Comparison of ENCODE assay signal across 14 cellular contexts in the genomic region with DNA sequence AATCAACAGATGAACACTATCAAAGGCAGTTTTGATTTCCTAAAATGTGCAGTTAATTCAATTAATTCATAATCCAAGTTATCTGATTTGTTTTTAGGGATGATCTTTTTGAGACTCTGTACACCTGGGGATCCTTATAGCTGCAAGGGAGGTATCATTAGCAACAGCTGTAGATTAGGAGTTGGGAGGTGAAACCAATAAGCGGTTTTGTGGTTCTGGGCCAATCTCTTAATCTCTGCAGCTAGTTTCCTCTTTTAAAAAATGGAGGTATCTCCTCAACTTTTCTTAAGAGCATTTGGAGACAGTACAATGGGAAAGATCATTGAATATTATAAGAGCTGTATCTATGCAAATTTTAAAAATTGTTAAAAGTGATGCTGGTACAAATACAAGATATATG.
DNase-seq lines count a peak whose midpoint lies in the region; ATAC-seq and TF ChIP-seq lines count a peak whose summit lies in the region.
"Had no signal": no experiment of that assay in that cellular context is flagged by ENCODE, and none has a peak within 500 bp of the region (broad histone marks: within the 10 kb centered on the region; RNA-seq: fewer than 3 reads in every experiment).

No MANE protein-coding gene starts in this region.

- H3K9ac ChIP-seq in OCI-LY3 (ENCODE audit: low read length): no peak overlapping the region

- H3K4me2 ChIP-seq in OCI-LY3 (ENCODE audit: low read length): peak overlapping the region; percentile 8

- intact Hi-C loops in tibial artery (cut with DNase I; ENCODE audit: low total_unique reads): no loop called here
- intact Hi-C loops in sciatic nerve (cut with DNase I): no loop called here

- H3K27me3 ChIP-seq in OCI-LY3 (ENCODE audit: low read depth, low read length) (peaks cover 59% of the 10 kb centered on the region), tibial artery (no peaks in the 10 kb centered on the region)

- no peak overlapping the region for H2AFZ ChIP-seq in OCI-LY3 (ENCODE audit: low read depth, low read length)

- H3K27ac ChIP-seq in OCI-LY3 (ENCODE audit: low read length) (no peak overlapping the region), tibial artery (no peak overlapping the region)

- H3K4me3 ChIP-seq in OCI-LY3 (ENCODE audit: low read length): no peak overlapping the region
- no peak overlapping the region for H3K4me3 ChIP-seq in tibial artery

- TF ChIP-seq CTCF in OCI-LY3 (IDR thresholded peaks at IDR 0.05; ENCODE audit: low read depth, low read length) (no peak), tibial artery (IDR thresholded peaks at IDR 0.05) (no peak)

- H3K36me3 ChIP-seq in OCI-LY3 (replicated peaks; ENCODE audit: low read depth, low read length) (no peaks in the 10 kb centered on the region), tibial artery (no peaks in the 10 kb centered on the region)

- H3K79me2 ChIP-seq in OCI-LY3 (ENCODE audit: low read length): no peaks in the 10 kb centered on the region

- H3K4me1 ChIP-seq in OCI-LY3 (ENCODE audit: low read length) (peaks cover 16% of the 10 kb centered on the region), tibial artery (no peaks in the 10 kb centered on the region)

- DNase-seq in tibial artery (no peak), AG08395 (ENCODE audit: low spot score) (no peak), DMS79 (lab: John Stamatoyannopoulos, UW) (no peak), sciatic nerve (ENCODE audit: low spot score) (no peak)
- DNase-seq: activated CD4-positive, alpha-beta memory T cell treated with anti-CD3 and anti-CD28 coated beads, Interleukin-2, amount 10 ng/mL, durations not matched to agents 7 days and 5 days; C1 segment of cervical spinal cord; effector CD4-positive, alpha-beta T cell; hypothalamus; NCI-H510A; SW 1271 had no signal

- ATAC-seq in GM18858 (IDR thresholded peaks at IDR 0.05; ENCODE audit: unreplicated experiment): peak; percentile 61
- ATAC-seq in GM21528 (IDR thresholded peaks at IDR 0.05; ENCODE audit: low FRiP score, unreplicated experiment): peak; percentile 84
- peak; percentile 60 for ATAC-seq in HG03103 (IDR thresholded peaks at IDR 0.05; ENCODE audit: low read depth, unreplicated experiment)
- ATAC-seq in sciatic nerve: no peak

- H3K9me3 ChIP-seq in OCI-LY3 (ENCODE audit: insufficient read depth, low read length) (no peaks in the 10 kb centered on the region), tibial artery (no peaks in the 10 kb centered on the region)

- no peaks in the 10 kb centered on the region for H4K20me1 ChIP-seq in OCI-LY3 (ENCODE audit: insufficient read depth, low read length)
